In the genomic region with DNA sequence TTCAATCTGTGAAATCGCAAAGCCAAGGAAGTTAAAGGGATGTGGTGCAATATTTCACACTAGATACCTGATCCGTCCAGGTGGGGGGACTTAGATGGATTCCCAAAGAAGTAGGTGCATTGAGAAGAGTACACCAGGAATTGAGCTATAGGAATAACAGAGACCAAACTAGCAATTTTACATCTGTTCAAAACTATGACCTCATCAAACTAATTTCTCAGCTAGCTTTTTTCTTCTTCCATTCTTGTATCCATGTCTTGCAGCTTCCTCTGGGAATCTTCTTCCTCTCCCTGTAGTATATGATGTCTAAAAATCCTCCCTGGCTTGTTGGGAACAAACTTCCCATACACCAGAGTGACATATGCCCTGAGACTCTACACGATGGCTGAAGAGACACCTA, we compare ENCODE assay signal across 15 cellular contexts.
"Had no signal": no experiment of that assay in that cellular context is flagged by ENCODE, and none has a peak within 500 bp of the region (broad histone marks: within the 10 kb centered on the region; RNA-seq: fewer than 3 reads in every experiment).

No MANE protein-coding gene starts in this region.

- H3K9ac ChIP-seq: parathyroid adenoma had no signal

- H3K36me3 Mint-ChIP-seq: activated naive CD4-positive, alpha-beta T cell treated with anti-CD3 and anti-CD28 coated beads, Interleukin-2, amount 50 U/mL, for 24 hours had no signal

- H3K27me3 ChIP-seq: transverse colon, vagina had no signal

- H3K4me3 ChIP-seq: transverse colon, vagina had no signal

- H3K79me2 ChIP-seq: parathyroid adenoma had no signal

- H3K4me1 ChIP-seq: parathyroid adenoma, transverse colon, vagina had no signal

- H2AFZ ChIP-seq: parathyroid adenoma had no signal

- H3K36me3 ChIP-seq: transverse colon, vagina had no signal

- H3K27ac ChIP-seq: parathyroid adenoma, transverse colon, vagina had no signal

- H3K9me3 Mint-ChIP-seq: activated naive CD4-positive, alpha-beta T cell treated with anti-CD3 and anti-CD28 coated beads, Interleukin-2, amount 50 U/mL, for 24 hours had no signal

- H3K27ac Mint-ChIP-seq: activated naive CD4-positive, alpha-beta T cell treated with anti-CD3 and anti-CD28 coated beads, Interleukin-2, amount 50 U/mL, for 24 hours had no signal

- H3K9me3 ChIP-seq: transverse colon, vagina had no signal

- DNase-seq: activated effector memory CD4-positive, alpha-beta T cell treated with anti-CD3 and anti-CD28 coated beads, Interleukin-2, amount 50 U/mL, for 16 hours; central memory CD4-positive, alpha-beta T cell; cortex of kidney; effector CD8-positive, alpha-beta T cell; foreskin fibroblast; glutamatergic neuron; left cardiac atrium; midbrain; stimulated activated CD4-positive, alpha-beta T cell treated with anti-CD3 and anti-CD28 coated beads, Interleukin-4, amount 100 ng/mL, for 1 hour; stimulated activated naive CD4-positive, alpha-beta T cell; substantia nigra; transverse colon had no signal

- H3K4me3 Mint-ChIP-seq: activated naive CD4-positive, alpha-beta T cell treated with anti-CD3 and anti-CD28 coated beads, Interleukin-2, amount 50 U/mL, for 24 hours had no signal
